1 cellular context compared by ENCODE assay signal in the genomic region with DNA sequence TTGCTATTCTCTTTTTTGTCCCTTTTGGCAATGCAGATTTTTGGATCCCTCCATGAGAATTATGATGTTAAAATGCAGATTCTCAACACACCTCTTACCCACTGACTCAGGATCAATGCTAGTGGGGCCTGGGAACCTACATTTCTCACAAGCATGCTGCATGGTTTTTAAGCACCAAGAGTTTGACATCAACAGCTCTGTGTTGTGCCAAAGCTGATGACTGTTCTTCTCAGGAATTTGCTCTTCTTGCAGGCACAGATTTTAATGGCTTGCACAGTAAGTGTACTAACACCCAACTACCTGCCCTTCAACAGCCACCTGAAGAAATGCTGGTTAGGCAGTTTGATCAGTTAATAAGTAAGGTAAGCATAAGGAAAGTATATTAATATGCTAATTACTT.
TF ChIP-seq lines count a peak whose summit lies in the region.

No MANE protein-coding gene starts in this region.

TF ChIP-seq in GM23338, 12 proteins besides CTCF, POLR2A, EP300 and RAD21 (continued from another document):
- no peak for TF ChIP-seq NANOG (IDR thresholded peaks at IDR 0.05; ENCODE audit: borderline replicate concordance)
